Comparison of ENCODE assay signal across 1 cellular context in genomic region chr9:98101416-98101815, GRCh38.
TF ChIP-seq lines count a peak whose summit lies in the region.

No MANE protein-coding gene starts in this region.

TF ChIP-seq in SK-N-SH, 30 proteins besides CTCF, POLR2A, EP300 and RAD21:
- TF ChIP-seq USF1 (IDR thresholded peaks at IDR 0.05; ENCODE audit: borderline replicate concordance, low read depth), result no peak
- no peak for TF ChIP-seq GABPA (IDR thresholded peaks at IDR 0.05; ENCODE audit: low read depth)
- TF ChIP-seq TEAD4 (IDR thresholded peaks at IDR 0.05; ENCODE audit: borderline replicate concordance, insufficient read depth), result no peak
- no peak for TF ChIP-seq YY1 (IDR thresholded peaks at IDR 0.05; ENCODE audit: low read depth)
- no peak for TF ChIP-seq MEF2A (IDR thresholded peaks at IDR 0.05; ENCODE audit: borderline replicate concordance, low read depth)
- TF ChIP-seq SMC3 (IDR thresholded peaks at IDR 0.05; ENCODE audit: low read depth, low read length), result no peak
TF ChIP-seq in SK-N-SH: peak in this region for 0.
